Comparison of ENCODE assay signal across 1 cellular context in genomic region chr19:18893573-18894253, GRCh38.
TF ChIP-seq lines count a peak whose summit lies in the region.

No MANE protein-coding gene starts in this region.

TF ChIP-seq in WTC11, 78 proteins besides CTCF, POLR2A, EP300 and RAD21 (continued from another document):
- no peak for TF ChIP-seq ARID4B (CRISPR knock-in tag; IDR thresholded peaks at IDR 0.05; ENCODE audit: borderline replicate concordance)
- TF ChIP-seq FOXJ3 (CRISPR knock-in tag; IDR thresholded peaks at IDR 0.05; ENCODE audit: borderline replicate concordance) = no peak
- TF ChIP-seq E2F4 (CRISPR knock-in tag; IDR thresholded peaks at IDR 0.05; ENCODE audit: borderline replicate concordance, low read depth) = no peak
- TF ChIP-seq, protein P1, sequence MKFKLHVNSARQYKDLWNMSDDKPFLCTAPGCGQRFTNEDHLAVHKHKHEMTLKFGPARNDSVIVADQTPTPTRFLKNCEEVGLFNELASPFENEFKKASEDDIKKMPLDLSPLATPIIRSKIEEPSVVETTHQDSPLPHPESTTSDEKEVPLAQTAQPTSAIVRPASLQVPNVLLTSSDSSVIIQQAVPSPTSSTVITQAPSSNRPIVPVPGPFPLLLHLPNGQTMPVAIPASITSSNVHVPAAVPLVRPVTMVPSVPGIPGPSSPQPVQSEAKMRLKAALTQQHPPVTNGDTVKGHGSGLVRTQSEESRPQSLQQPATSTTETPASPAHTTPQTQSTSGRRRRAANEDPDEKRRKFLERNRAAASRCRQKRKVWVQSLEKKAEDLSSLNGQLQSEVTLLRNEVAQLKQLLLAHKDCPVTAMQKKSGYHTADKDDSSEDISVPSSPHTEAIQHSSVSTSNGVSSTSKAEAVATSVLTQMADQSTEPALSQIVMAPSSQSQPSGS (CRISPR knock-in tag; IDR thresholded peaks at IDR 0.05; ENCODE audit: borderline replicate concordance, low read depth) = no peak
- TF ChIP-seq, protein P2, sequence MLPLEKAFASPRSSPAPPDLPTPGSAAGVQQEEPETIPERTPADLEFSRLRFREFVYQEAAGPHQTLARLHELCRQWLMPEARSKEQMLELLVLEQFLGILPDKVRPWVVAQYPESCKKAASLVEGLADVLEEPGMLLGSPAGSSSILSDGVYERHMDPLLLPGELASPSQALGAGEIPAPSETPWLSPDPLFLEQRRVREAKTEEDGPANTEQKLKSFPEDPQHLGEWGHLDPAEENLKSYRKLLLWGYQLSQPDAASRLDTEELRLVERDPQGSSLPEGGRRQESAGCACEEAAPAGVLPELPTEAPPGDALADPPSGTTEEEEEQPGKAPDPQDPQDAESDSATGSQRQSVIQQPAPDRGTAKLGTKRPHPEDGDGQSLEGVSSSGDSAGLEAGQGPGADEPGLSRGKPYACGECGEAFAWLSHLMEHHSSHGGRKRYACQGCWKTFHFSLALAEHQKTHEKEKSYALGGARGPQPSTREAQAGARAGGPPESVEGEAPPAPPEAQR (CRISPR knock-in tag; IDR thresholded peaks at IDR 0.05) = no peak
- TF ChIP-seq PRDM15 (CRISPR knock-in tag; IDR thresholded peaks at IDR 0.05) = no peak
